ENCODE assay signal across 25 cellular contexts in genomic region chr9:104861406-104861805, GRCh38.
DNase-seq lines count a peak whose midpoint lies in the region; ATAC-seq, FAIRE-seq and TF ChIP-seq lines count a peak whose summit lies in the region.
"Had no signal": no experiment of that assay in that cellular context is flagged by ENCODE, and none has a peak within 500 bp of the region (broad histone marks: within the 10 kb centered on the region; RNA-seq: fewer than 3 reads in every experiment).

No MANE protein-coding gene starts in this region.

- H2BK120ac ChIP-seq in IMR-90 (ENCODE audit: low read depth, low read length) (no peak overlapping the region), H1 (replicated peaks; ENCODE audit: low read depth, low read length) (no peak overlapping the region)

- H4K5ac ChIP-seq in IMR-90 (ENCODE audit: low read depth, low read length) (no peak overlapping the region), H1 (ENCODE audit: insufficient read length, low read depth, low read length) (no peak overlapping the region)

- H3K27ac ChIP-seq in IMR-90 (ENCODE audit: insufficient read depth, low read length) (no peak overlapping the region), H1 (ENCODE audit: low read depth, low read length) (no peak overlapping the region)

- H3K9ac ChIP-seq in IMR-90 (ENCODE audit: low read depth, low read length) (no peak overlapping the region), H1 (replicated peaks in 1 of 4; ENCODE audit: extremely low read depth in 1 of 4, low read depth in 3 of 4, low read length in 3 of 4) (no peak overlapping the region)

- H2AK5ac ChIP-seq in IMR-90 (ENCODE audit: low read depth, low read length) (0 out of 2 replicates have a peak overlapping the region, but pooled peaks have one; percentile 18), H1 (ENCODE audit: low read depth, low read length) (no peak overlapping the region)

- no peak overlapping the region for H3K4ac ChIP-seq in IMR-90 (ENCODE audit: low read depth, low read length)
- no peak overlapping the region for H3K4ac ChIP-seq in H1 (replicated peaks; ENCODE audit: insufficient read length, low read depth, low read length)

- H3K18ac ChIP-seq in IMR-90 (ENCODE audit: low read depth, low read length) = no peak overlapping the region
- no peak overlapping the region for H3K18ac ChIP-seq in H1 (ENCODE audit: extremely low read depth, low read length)

- peak overlapping the region; percentile 0; the same call in 1 of the 2 replicates for H2BK12ac ChIP-seq in H1 (ENCODE audit: low read depth, low read length)

- H4K91ac ChIP-seq in IMR-90 (ENCODE audit: insufficient read depth, low read depth, low read length) (no peak overlapping the region), H1 (replicated peaks; ENCODE audit: insufficient read length, low read length) (no peak overlapping the region)

- TF ChIP-seq RAD21 in IMR-90 (IDR thresholded peaks at IDR 0.05; ENCODE audit: low read length) = no peak
- no peak for TF ChIP-seq RAD21 in H1 (IDR thresholded peaks at IDR 0.05 in 1 of 2, conservative IDR thresholded peaks at IDR 0.05 in 1 of 2; ENCODE audit: low read depth in 2 of 2, low read length in 2 of 2)

- no peaks in the 10 kb centered on the region for H3K23me2 ChIP-seq in H1 (ENCODE audit: low read depth, low read length)

- H2BK15ac ChIP-seq in IMR-90 (ENCODE audit: low read depth, low read length) = no peak overlapping the region
- H2BK15ac ChIP-seq in H1 (ENCODE audit: low read length) = no peak overlapping the region

- no peak overlapping the region for H3K56ac ChIP-seq in IMR-90 (ENCODE audit: extremely low read depth, insufficient read depth, low read length)
- H3K56ac ChIP-seq in H1 (replicated peaks; ENCODE audit: insufficient read length, low read depth, low read length) = no peak overlapping the region

- H3K4me1 ChIP-seq in IMR-90 (ENCODE audit: control insufficient read depth, insufficient read depth, low read length) = peaks cover 41% of the 10 kb centered on the region
- H3K4me1 ChIP-seq in H1 (replicated peaks in 1 of 4; ENCODE audit: control insufficient read depth in 3 of 4, insufficient read depth in 4 of 4, low read length in 3 of 4) = peaks cover 14 to 26% (median 24%) of the 10 kb centered on the region in 4 experiments

- TF ChIP-seq EP300 in H1 (IDR thresholded peaks at IDR 0.05; ENCODE audit: borderline replicate concordance in 1 of 2, low read depth in 2 of 2, low read length in 2 of 2) = no peak

- in situ Hi-C loops in IMR-90 (cut with MboI; ENCODE audit: low sequenced_read_pairs) = loop anchor here (5.0 to 10.0 kb wide), 4 partner anchors 61 to 553 kb away; no protein-coding TSS in a partner anchor

- no CpG with 5 or more reads among the region's 2 CpGs for WGBS in IMR-90 (ENCODE audit: extremely low coverage in 2 of 2, insufficient read length in 1 of 2), 2 experiments
- 97% methylated on average over 2 of the region's 2 CpGs; no CpG with 5 or more reads in 1 of the 2 experiments for WGBS in H1 (ENCODE audit: extremely low coverage in 1 of 2, insufficient coverage in 1 of 2, insufficient read length in 1 of 2, insufficient replicate concordance in 2 of 2, low coverage in 1 of 2, low lambda C conversion rate in 2 of 2, missing lambda C conversion rate in 1 of 2), 2 experiments

- no peak overlapping the region for H3K4me2 ChIP-seq in IMR-90 (ENCODE audit: low read depth, low read length)
- no peak overlapping the region for H3K4me2 ChIP-seq in H1 (ENCODE audit: insufficient read depth in 1 of 2, low read depth in 2 of 2, low read length in 2 of 2)

- H3K79me1 ChIP-seq in IMR-90 (ENCODE audit: low read depth in 1 of 2, low read length in 2 of 2) (peaks cover 6 to 45% of the 10 kb centered on the region in 2 experiments), H1 (ENCODE audit: low read depth, low read length) (peaks cover 2% of the 10 kb centered on the region; the same call in 1 of the 2 replicates)

- H3K36me3 ChIP-seq in IMR-90 (ENCODE audit: control insufficient read depth, insufficient read depth, low read length) = peaks cover 30% of the 10 kb centered on the region
- no peaks in the 10 kb centered on the region; a peak in 3 of 8 replicates for H3K36me3 ChIP-seq in H1 (ENCODE audit: control insufficient read depth in 2 of 4, insufficient read depth in 4 of 4, low read length in 3 of 4)

- dilution Hi-C loops in IMR-90 (cut with HindIII; ENCODE audit: low sequenced_read_pairs, unreplicated experiment) = no loop called here

- H3K27me3 ChIP-seq in IMR-90 (ENCODE audit: control insufficient read depth, insufficient read depth, low read length) (no peaks in the 10 kb centered on the region), H1 (replicated peaks in 1 of 4; ENCODE audit: control insufficient read depth in 3 of 4, extremely low read depth in 1 of 4, insufficient read depth in 3 of 4, low read length in 3 of 4) (no peaks in the 10 kb centered on the region)
- H3K27me3 ChIP-seq: heart right ventricle, right lobe of liver had no signal

- H2AK9ac ChIP-seq in IMR-90 (replicated peaks; ENCODE audit: low read depth, low read length, poor library complexity) = no peak overlapping the region

- TF ChIP-seq POLR2A in IMR-90 (IDR thresholded peaks at IDR 0.05; ENCODE audit: low read depth, low read length) = no peak
- no peak for TF ChIP-seq POLR2A in H1 (IDR thresholded peaks at IDR 0.05; ENCODE audit: control extremely low read depth in 1 of 2, low read depth in 2 of 2, low read length in 2 of 2)

- H3K23ac ChIP-seq in IMR-90 (ENCODE audit: low read depth, low read length) (no peak overlapping the region), H1 (ENCODE audit: insufficient read length) (no peak overlapping the region)

- peaks cover 24% of the 10 kb centered on the region for H3K9me1 ChIP-seq in IMR-90 (ENCODE audit: insufficient read depth, low read length)

- intact Hi-C loops in IMR-90 (cut with micrococcal nuclease) = loop anchor here (5.0 to 10.0 kb wide), 2 partner anchors 133 to 201 kb away; no protein-coding TSS in a partner anchor

- H3K14ac ChIP-seq in IMR-90 (replicated peaks; ENCODE audit: low read depth, low read length) = no peak overlapping the region
- H3K14ac ChIP-seq in H1 (ENCODE audit: insufficient read length) = no peak overlapping the region

- H3K4me3 ChIP-seq in IMR-90 (ENCODE audit: insufficient read depth, low read depth, low read length) = no peak overlapping the region
- no peak overlapping the region for H3K4me3 ChIP-seq in H1 (ENCODE audit: extremely low read depth in 1 of 4, insufficient read depth in 2 of 4, low read depth in 3 of 4, low read length in 4 of 4)
- H3K4me3 ChIP-seq: heart right ventricle, right lobe of liver had no signal

- POLR2A ChIA-PET in IMR-90 (lab: Charles Lee; ENCODE audit: unreplicated experiment) = interaction anchor here (0.6 kb wide), 3 partner anchors 66 to 210 kb away, joined by 3 read pairs; no protein-coding TSS in a partner anchor
- POLR2A ChIA-PET in H1 (lab: Charles Lee; ENCODE audit: partially characterized antibody) = interaction anchor here (0.7 to 1.5 kb wide), 3 partner anchors 12 to 158 kb away, joined by 3 to 4 read pairs (median 3); no protein-coding TSS in a partner anchor
- POLR2A ChIA-PET in GM10248 (lab: Yijun Ruan, JAX) = no interaction called here

- H3K9me3 ChIP-seq in IMR-90 (ENCODE audit: control insufficient read depth, insufficient read depth, low read length) = no peaks in the 10 kb centered on the region
- no peaks in the 10 kb centered on the region for H3K9me3 ChIP-seq in H1 (ENCODE audit: insufficient read depth in 2 of 2, low read depth in 1 of 2, low read length in 1 of 2)
- H3K9me3 ChIP-seq: heart right ventricle, right lobe of liver had no signal

- H2BK20ac ChIP-seq in IMR-90 (ENCODE audit: low read depth, low read length) = no peak overlapping the region
- H2BK20ac ChIP-seq in H1 (ENCODE audit: low read length) = no peak overlapping the region

- DNase-seq in AML-193 (lab: John Stamatoyannopoulos, UW) (peak; percentile 10 to 12), IMR-90 (no peak), NCI-H69 (lab: John Stamatoyannopoulos, UW) (peak; percentile 50), H1 (ENCODE audit: low read depth in 1 of 2, low spot score in 2 of 2) (no peak), NCI-H2081 treated with DMSO at 0.1 percent for 48 hours (lab: John Stamatoyannopoulos, UW) (no peak), DMS53 treated with DMSO at 0.1 percent for 48 hours (lab: John Stamatoyannopoulos, UW; ENCODE audit: unreplicated experiment) (no peak), GM10248 (ENCODE audit: extremely low spot score) (no peak)
- DNase-seq: activated CD4-positive, CD25-positive, alpha-beta regulatory T cell treated with anti-CD3 and anti-CD28 coated beads, Interleukin-2, amount 50 U/mL, for 72 hours; activated CD8-positive, alpha-beta T cell treated with anti-CD3 and anti-CD28 coated beads for 36 hours; activated gamma-delta T cell treated with Interleukin-2 at 50 U/mL for 16 hours; amniotic stem cell; CD4-positive, alpha-beta memory T cell; dermis blood vessel endothelial cell; DMS 273 treated with DMSO at 0.1 percent for 48 hours; H7; heart right ventricle; NCI-H146; NCI-H510A treated with DMSO at 0.1 percent for 48 hours; right lobe of liver; stimulated activated CD4-positive, alpha-beta T cell treated with anti-CD3 and anti-CD28 coated beads, Interleukin-15, amount 100 ng/mL, for 24 hours; T-cell had no signal

- no peaks in the 10 kb centered on the region for H3K79me2 ChIP-seq in H1 (ENCODE audit: control insufficient read depth in 1 of 2, insufficient read depth in 2 of 2, low read length in 2 of 2)

- TF ChIP-seq CTCF in IMR-90 (conservative IDR thresholded peaks at IDR 0.05; ENCODE audit: low read depth, low read length) (no peak), H1 (IDR thresholded peaks at IDR 0.05; ENCODE audit: control extremely low read depth in 1 of 3, insufficient read depth in 1 of 3, low read depth in 1 of 3, low read length in 3 of 3) (no peak), GM10248 (IDR thresholded peaks at IDR 0.05; ENCODE audit: control extremely low read depth, extremely low read depth, low read depth, missing control alignments) (no peak)

- FAIRE-seq in H1 (lab: Jason Lieb, UNC) = no peak
- FAIRE-seq: G401.6, TTC549 had no signal

- ATAC-seq in IMR-90 (ENCODE audit: low read depth) (no peak), GM21423 (IDR thresholded peaks at IDR 0.05; ENCODE audit: unreplicated experiment) (no peak)
- ATAC-seq: activated CD8-positive, alpha-beta T cell treated with anti-CD3 and anti-CD28 coated beads for 36 hours; heart right ventricle; Right ventricle myocardium inferior; T-cell had no signal

- no TSS peak for BruUV-seq in IMR-90 (replicated peaks; lab: Mats Ljungman, UMichigan)

- H4K20me1 ChIP-seq in IMR-90 (ENCODE audit: insufficient read depth, low read length) (peaks cover 20% of the 10 kb centered on the region; the same call in 1 of the 2 replicates), H1 (replicated peaks in 1 of 2; ENCODE audit: control insufficient read depth in 1 of 2, insufficient read depth in 2 of 2, low read length in 2 of 2) (no peaks in the 10 kb centered on the region)

- H4K8ac ChIP-seq in IMR-90 (ENCODE audit: low read depth in 2 of 2, low read length in 2 of 2) = no peak overlapping the region
- no peak overlapping the region for H4K8ac ChIP-seq in H1 (ENCODE audit: extremely low read depth, insufficient read depth, low read length)

- CTCF ChIA-PET in IMR-90 (lab: Yijun Ruan, JAX) (no interaction called here), H1 (lab: Charles Lee; ENCODE audit: partially characterized antibody) (interaction anchor here (0.7 to 1.7 kb wide), 6 partner anchors 24 to 568 kb away, joined by 3 to 5 read pairs (median 3); partner anchors contain the start of gene ABCA1), GM10248 (lab: Yijun Ruan, JAX) (interaction anchor here (0.9 to 3.5 kb wide), 11 partner anchors 17 to 556 kb away, joined by 3 to 18 read pairs (median 3); no protein-coding TSS in a partner anchor)

- H2AFZ ChIP-seq in IMR-90 (replicated peaks; ENCODE audit: low read length, poor library complexity) (no peak overlapping the region), H1 (ENCODE audit: low read length) (no peak overlapping the region)

- H2BK5ac ChIP-seq in IMR-90 (ENCODE audit: low read depth, low read length, poor library complexity, severe bottlenecking) (no peak overlapping the region), H1 (ENCODE audit: low read depth, low read length) (no peak overlapping the region)

Comparison
In these comparisons a context has a peak if more than half of its experiments do, and no peak if none do; other contexts are left out.
1. DNase-seq: peak in AML-193 (2 of 2) and NCI-H69 (single experiment); none in IMR-90 (single experiment), H1 (0 of 2), NCI-H2081 treated with DMSO at 0.1 percent for 48 hours (single experiment), DMS53 treated with DMSO at 0.1 percent for 48 hours (single experiment) and GM10248 (single experiment).